Comparison of ENCODE assay signal across 2 cellular contexts in genomic region chr10:110392860-110393732, GRCh38.
TF ChIP-seq lines count a peak whose summit lies in the region.

No MANE protein-coding gene starts in this region.

TF ChIP-seq in A549, 52 proteins besides CTCF, POLR2A, EP300 and RAD21 (continued from another document):
- peak; percentile 68; the same call in 1 of the 2 replicates for TF ChIP-seq HOXA7 (CRISPR knock-in tag; IDR thresholded peaks at IDR 0.05)
- peak; percentile 87; the same call in 1 of the 2 replicates for TF ChIP-seq HOXB13 (CRISPR knock-in tag; IDR thresholded peaks at IDR 0.05; ENCODE audit: low read depth)
- TF ChIP-seq ZSCAN20 (CRISPR knock-in tag; IDR thresholded peaks at IDR 0.05): 0 out of 2 replicates have a peak, but pooled peaks have one; percentile 56
- no peak for TF ChIP-seq FOXS1 (CRISPR knock-in tag; IDR thresholded peaks at IDR 0.05)
- no peak for TF ChIP-seq HES2 (IDR thresholded peaks at IDR 0.05)
- TF ChIP-seq EHMT2 (IDR thresholded peaks at IDR 0.05; ENCODE audit: low read depth): no peak
- TF ChIP-seq CHD4 (IDR thresholded peaks at IDR 0.05; ENCODE audit: borderline replicate concordance): no peak
- TF ChIP-seq ELK1 (IDR thresholded peaks at IDR 0.05; ENCODE audit: low read depth, low read length): no peak
- TF ChIP-seq HEYL (CRISPR knock-in tag; IDR thresholded peaks at IDR 0.05): peak; percentile 72; the same call in 1 of the 2 replicates
- TF ChIP-seq ATOH8 (CRISPR knock-in tag; IDR thresholded peaks at IDR 0.05; ENCODE audit: low read depth): peak; percentile 78
- no peak for TF ChIP-seq MAZ (IDR thresholded peaks at IDR 0.05; ENCODE audit: borderline replicate concordance, low read depth, low read length)
- TF ChIP-seq EHF (CRISPR knock-in tag; IDR thresholded peaks at IDR 0.05): peak; percentile 54; the same call in 1 of the 2 replicates

TF ChIP-seq in K562, 482 proteins besides CTCF, POLR2A, EP300 and RAD21 (continued from another document):
- TF ChIP-seq CEBPG (CRISPR knock-in tag; IDR thresholded peaks at IDR 0.05): 0 out of 2 replicates have a peak, but pooled peaks have one; percentile 18
- TF ChIP-seq CEBPG (tag; conservative IDR thresholded peaks at IDR 0.05 in 1 of 2, IDR thresholded peaks at IDR 0.05 in 1 of 2): peak; percentile 45 to 65; a peak in 2 of 4 replicates
- no peak for TF ChIP-seq NFYB (IDR thresholded peaks at IDR 0.05; ENCODE audit: extremely low read depth, insufficient read length)
- 0 out of 2 replicates have a peak, but pooled peaks have one; percentile 38 for TF ChIP-seq PHF21A (IDR thresholded peaks at IDR 0.05; ENCODE audit: borderline replicate concordance, low read depth)
- peak; percentile 63 for TF ChIP-seq CEBPB (tag; IDR thresholded peaks at IDR 0.05)
